10 cellular contexts compared by ENCODE assay signal in the genomic region with DNA sequence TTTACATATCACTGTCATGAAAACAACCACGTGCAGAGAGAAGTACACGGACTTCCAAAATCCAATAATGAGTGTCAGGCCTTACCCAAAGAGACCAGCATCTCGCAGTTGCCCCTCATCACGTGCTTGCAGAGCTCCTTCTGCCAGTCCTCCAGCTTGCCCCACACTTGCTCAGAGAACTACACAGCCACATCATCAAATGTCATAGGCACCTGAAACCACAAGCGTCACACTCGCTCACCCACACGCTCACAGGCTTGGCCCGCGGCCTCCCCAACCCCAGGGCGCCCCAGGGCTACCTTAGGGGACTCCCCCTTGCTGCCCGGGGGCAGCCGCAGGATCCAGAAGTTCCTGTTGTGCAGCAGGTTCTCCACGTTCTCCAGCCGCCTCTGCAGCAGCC.
DNase-seq lines count a peak whose midpoint lies in the region; ATAC-seq and TF ChIP-seq lines count a peak whose summit lies in the region.
"Had no signal": no experiment of that assay in that cellular context is flagged by ENCODE, and none has a peak within 500 bp of the region (broad histone marks: within the 10 kb centered on the region; RNA-seq: fewer than 3 reads in every experiment).

No MANE protein-coding gene starts in this region.

- peaks cover 45% of the 10 kb centered on the region for H3K4me1 Mint-ChIP-seq in activated CD8-positive, alpha-beta memory T cell treated with anti-CD3 and anti-CD28 coated beads, Interleukin-2, amount 10 ng/mL, durations not matched to agents 7 days and 5 days

- no peaks in the 10 kb centered on the region for H3K9me3 ChIP-seq in A673 (ENCODE audit: low read depth, low read length, poor library complexity, severe bottlenecking)

- no TSS peak for BruUV-seq in A673 (replicated peaks; lab: Mats Ljungman, UMichigan)

- no peak overlapping the region for H3K27ac ChIP-seq in A673 (ENCODE audit: low read depth, low read length, poor library complexity, severe bottlenecking)
- H3K27ac ChIP-seq: cardiac muscle cell had no signal

- H3K36me3 Mint-ChIP-seq in activated CD8-positive, alpha-beta memory T cell treated with anti-CD3 and anti-CD28 coated beads, Interleukin-2, amount 10 ng/mL, durations not matched to agents 7 days and 5 days = peaks cover 58% of the 10 kb centered on the region

- H3K4me3 Mint-ChIP-seq in activated CD8-positive, alpha-beta memory T cell treated with anti-CD3 and anti-CD28 coated beads, Interleukin-2, amount 10 ng/mL, durations not matched to agents 7 days and 5 days = peak overlapping the region; percentile 64

- H3K4me1 ChIP-seq in A673 (ENCODE audit: insufficient read depth, low read length, poor library complexity, severe bottlenecking) = peaks cover 21% of the 10 kb centered on the region

- no peaks in the 10 kb centered on the region for H3K27me3 ChIP-seq in A673 (replicated peaks; ENCODE audit: insufficient read depth, low read depth, low read length, poor library complexity)
- H3K27me3 ChIP-seq: cardiac muscle cell had no signal

- CTCF ChIA-PET in activated CD8-positive, alpha-beta memory T cell treated with anti-CD3 and anti-CD28 coated beads, Interleukin-2, amount 10 ng/mL, durations not matched to agents 7 days and 5 days (lab: Charles Lee) = interaction anchor here (0.6 kb wide), 1 partner anchor 151 kb away, joined by 5 read pairs; no protein-coding TSS in a partner anchor
- CTCF ChIA-PET in A673 (lab: Charles Lee) = no interaction called here

- H3K27ac Mint-ChIP-seq in activated CD8-positive, alpha-beta memory T cell treated with anti-CD3 and anti-CD28 coated beads, Interleukin-2, amount 10 ng/mL, durations not matched to agents 7 days and 5 days = peak overlapping the region; percentile 26

- peaks cover 40% of the 10 kb centered on the region for H3K36me3 ChIP-seq in A673 (ENCODE audit: insufficient read depth, low read length, poor library complexity, severe bottlenecking)

- DNase-seq in activated CD8-positive, alpha-beta memory T cell treated with anti-CD3 and anti-CD28 coated beads, Interleukin-2, amount 10 ng/mL, durations not matched to agents 7 days and 5 days = peak; percentile 85
- peak; percentile 26 for DNase-seq in stimulated activated CD8-positive, alpha-beta memory T cell treated with anti-CD3 and anti-CD28 coated beads, Interleukin-15, amount 100 ng/mL, for 24 hours (ENCODE audit: low read depth)
- DNase-seq in A673 (ENCODE audit: low spot score) (no peak), retina (no peak), COLO668 (lab: John Stamatoyannopoulos, UW; ENCODE audit: unreplicated experiment) (no peak)
- DNase-seq: SW 1271 had no signal

- POLR2A ChIA-PET in A673 (lab: Charles Lee; ENCODE audit: low non-redundant PET) = no interaction called here

- peaks cover 2% of the 10 kb centered on the region for H3K27me3 Mint-ChIP-seq in activated CD8-positive, alpha-beta memory T cell treated with anti-CD3 and anti-CD28 coated beads, Interleukin-2, amount 10 ng/mL, durations not matched to agents 7 days and 5 days

- TF ChIP-seq CTCF in A673 (conservative IDR thresholded peaks at IDR 0.05; ENCODE audit: low read depth, low read length) = no peak

- intact Hi-C loops in A673 (cut with micrococcal nuclease; ENCODE audit: unreplicated experiment) = loop anchor here (10.0 kb wide), 1 partner anchor 356 kb away; a partner anchor contains a TSS

- ATAC-seq in GM19035 (IDR thresholded peaks at IDR 0.05; ENCODE audit: unreplicated experiment) (peak; percentile 40), HG02870 (IDR thresholded peaks at IDR 0.05; ENCODE audit: unreplicated experiment) (peak; percentile 43), GM19467 (IDR thresholded peaks at IDR 0.05; ENCODE audit: unreplicated experiment) (no peak)
- peak; percentile 20 for ATAC-seq in activated CD8-positive, alpha-beta memory T cell treated with anti-CD3 and anti-CD28 coated beads, Interleukin-2, amount 10 ng/mL, durations not matched to agents 7 days and 5 days

- H3K9me3 Mint-ChIP-seq in activated CD8-positive, alpha-beta memory T cell treated with anti-CD3 and anti-CD28 coated beads, Interleukin-2, amount 10 ng/mL, durations not matched to agents 7 days and 5 days (ENCODE audit: low read depth) = no peaks in the 10 kb centered on the region

- no peak overlapping the region for H3K4me3 ChIP-seq in A673 (ENCODE audit: low read depth, low read length, poor library complexity, severe bottlenecking)
- H3K4me3 ChIP-seq: cardiac muscle cell had no signal

Comparison
In these comparisons a context has a peak if more than half of its experiments do, and no peak if none do; other contexts are left out.
1. DNase-seq: peak in activated CD8-positive, alpha-beta memory T cell treated with anti-CD3 and anti-CD28 coated beads, Interleukin-2, amount 10 ng/mL, durations not matched to agents 7 days and 5 days (single experiment) and stimulated activated CD8-positive, alpha-beta memory T cell treated with anti-CD3 and anti-CD28 coated beads, Interleukin-15, amount 100 ng/mL, for 24 hours (single experiment); none in A673 (single experiment), retina (single experiment) and COLO668 (single experiment).